31 cellular contexts compared by ENCODE assay signal in the genomic region with DNA sequence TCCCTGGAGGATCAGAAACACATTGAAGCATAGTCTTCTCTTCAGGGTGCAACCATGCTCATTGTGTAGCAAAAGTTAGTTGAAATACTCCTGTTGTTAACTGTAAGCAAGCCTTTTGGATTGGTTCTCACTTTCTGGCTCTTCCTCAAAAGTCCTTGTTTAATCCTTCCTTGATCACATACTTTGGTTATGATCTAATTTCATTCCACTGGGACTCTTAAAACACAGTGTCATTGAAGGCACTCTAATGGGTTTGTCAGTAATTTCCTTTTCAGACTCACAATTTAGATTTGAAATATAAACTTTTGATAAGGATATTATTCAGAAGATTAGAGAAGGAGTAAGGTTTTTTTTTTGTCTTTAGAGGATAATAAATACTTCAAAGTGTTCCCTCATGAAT.
DNase-seq lines count a peak whose midpoint lies in the region; ATAC-seq and TF ChIP-seq lines count a peak whose summit lies in the region.
"Had no signal": no experiment of that assay in that cellular context is flagged by ENCODE, and none has a peak within 500 bp of the region (broad histone marks: within the 10 kb centered on the region; RNA-seq: fewer than 3 reads in every experiment).

No MANE protein-coding gene starts in this region.

- ATAC-seq in HG03139 (IDR thresholded peaks at IDR 0.05; ENCODE audit: unreplicated experiment) = no peak
- ATAC-seq: K562, left lobe of liver, right lobe of liver had no signal

- no peak overlapping the region for H2BK12ac ChIP-seq in mesenchymal stem cell (ENCODE audit: low read length in 2 of 2)

- H3K27me3 Mint-ChIP-seq in HFFc6 (ENCODE audit: insufficient read depth) = no peaks in the 10 kb centered on the region
- H3K27me3 Mint-ChIP-seq: activated CD4-positive, alpha-beta memory T cell treated with anti-CD3 and anti-CD28 coated beads, Interleukin-2, amount 10 ng/mL, durations not matched to agents 7 days and 5 days; progenitor cell of endocrine pancreas had no signal

- H3K27ac ChIP-seq in mesenchymal stem cell (ENCODE audit: low read length, poor library complexity, severe bottlenecking) = no peak overlapping the region
- H3K27ac ChIP-seq: adrenal gland; BLaER1 treated with 17β-estradiol and CSF1 and Interleukin-3, amounts not matched to agents 10 nM and 100 nM; breast epithelium; right lobe of liver; thyroid gland had no signal

- H3K36me3 Mint-ChIP-seq in HFFc6 (ENCODE audit: low read depth) = no peaks in the 10 kb centered on the region

- H3K79me1 ChIP-seq in mesenchymal stem cell (replicated peaks; ENCODE audit: low read length, poor library complexity, severe bottlenecking) = no peaks in the 10 kb centered on the region

- H3K9me3 Mint-ChIP-seq in HFFc6 = no peaks in the 10 kb centered on the region

- H3K4me2 ChIP-seq in mesenchymal stem cell (ENCODE audit: low read length, poor library complexity, severe bottlenecking) = no peak overlapping the region
- H3K4me2 ChIP-seq: BLaER1 treated with 17β-estradiol and CSF1 and Interleukin-3, amounts not matched to agents 10 nM and 100 nM had no signal

- H3K4me3 ChIP-seq in AG09309 (ENCODE audit: control insufficient read depth, low read depth, low read length) = no peak overlapping the region
- no peak overlapping the region for H3K4me3 ChIP-seq in astrocyte of the cerebellum (ENCODE audit: low read depth, low read length)
- peak overlapping the region in 1 of 2 experiments; percentile 8 for H3K4me3 ChIP-seq in mesenchymal stem cell (ENCODE audit: insufficient read depth in 1 of 2, low read depth in 1 of 2, low read length in 2 of 2)
- H3K4me3 ChIP-seq: adrenal gland; BLaER1 treated with 17β-estradiol and CSF1 and Interleukin-3, amounts not matched to agents 10 nM and 100 nM; breast epithelium; K562; right lobe of liver; thyroid gland had no signal

- H2BK120ac ChIP-seq in mesenchymal stem cell (ENCODE audit: low read depth, low read length) = no peak overlapping the region

- no peak overlapping the region for H3K23ac ChIP-seq in mesenchymal stem cell (ENCODE audit: low read length in 2 of 2)

- DNase-seq in AG09309 (ENCODE audit: low read depth) = peak; percentile 18
- peak; percentile 38 for DNase-seq in HFFc6
- peak; percentile 11 for DNase-seq in astrocyte of the cerebellum (ENCODE audit: low read depth)
- peak; percentile 4 for DNase-seq in mesenchymal stem cell
- no peak for DNase-seq in stimulated activated CD4-positive, alpha-beta T cell treated with anti-CD3 and anti-CD28 coated beads, Interleukin-4, amount 100 ng/mL, for 1 hour
- no peak for DNase-seq in medulla oblongata (ENCODE audit: extremely low spot score)
- DNase-seq in G401 (ENCODE audit: low spot score) = no peak
- DNase-seq: ACHN; activated CD4-positive, alpha-beta memory T cell treated with anti-CD3 and anti-CD28 coated beads, Interleukin-2, amount 10 ng/mL, durations not matched to agents 7 days and 5 days; activated CD8-positive, alpha-beta memory T cell treated with anti-CD3 and anti-CD28 coated beads, Interleukin-2, amount 50 U/mL, for 4 hours; activated naive CD4-positive, alpha-beta T cell treated with Interleukin-2 at 50 U/mL for 16 hours; adrenal gland; Caco-2; DMS79; GOT3; immature natural killer cell; NCI-H1092 treated with DMSO at 0.1 percent for 48 hours; NCI-H1930; NCI-H2227 treated with DMSO at 0.1 percent for 48 hours; NCI-H69; right lobe of liver; Right ventricle myocardium superior; stimulated activated CD4-positive, alpha-beta T cell treated with anti-CD3 and anti-CD28 coated beads, Interleukin-12 subunit alpha, Interleukin-12 subunit beta, amount 100 ng/mL, for 4 hours; stimulated activated CD4-positive, alpha-beta T cell treated with anti-CD3 and anti-CD28 coated beads, Interleukin-2, amount 100 ng/mL, for 48 hours; thyroid gland had no signal

- H4K91ac ChIP-seq in mesenchymal stem cell (ENCODE audit: low read length) = no peak overlapping the region

- H3K27me3 ChIP-seq in mesenchymal stem cell (ENCODE audit: control insufficient read depth in 1 of 2, insufficient read depth in 1 of 2, low read length in 2 of 2) = no peaks in the 10 kb centered on the region
- H3K27me3 ChIP-seq: adrenal gland; BLaER1 treated with 17β-estradiol and CSF1 and Interleukin-3, amounts not matched to agents 10 nM and 100 nM; breast epithelium; right lobe of liver; thyroid gland had no signal

- H3K36me3 ChIP-seq in mesenchymal stem cell (ENCODE audit: control insufficient read depth in 1 of 2, insufficient read depth in 2 of 2, low read depth in 1 of 2, low read length in 2 of 2) = no peaks in the 10 kb centered on the region
- H3K36me3 ChIP-seq: adrenal gland; BLaER1 treated with 17β-estradiol and CSF1 and Interleukin-3, amounts not matched to agents 10 nM and 100 nM; breast epithelium; right lobe of liver; thyroid gland had no signal

- H3K9me3 ChIP-seq in mesenchymal stem cell (ENCODE audit: control insufficient read depth, low read length) = no peaks in the 10 kb centered on the region
- H3K9me3 ChIP-seq: adrenal gland; BLaER1 treated with 17β-estradiol and CSF1 and Interleukin-3, amounts not matched to agents 10 nM and 100 nM; breast epithelium; Caco-2; right lobe of liver; thyroid gland had no signal

- no peak overlapping the region for H2BK5ac ChIP-seq in mesenchymal stem cell (ENCODE audit: low read depth, low read length, poor library complexity, severe bottlenecking)

- peaks cover 30% of the 10 kb centered on the region for H3K4me1 Mint-ChIP-seq in HFFc6 (ENCODE audit: low read depth)
- H3K4me1 Mint-ChIP-seq: activated CD4-positive, alpha-beta memory T cell treated with anti-CD3 and anti-CD28 coated beads, Interleukin-2, amount 10 ng/mL, durations not matched to agents 7 days and 5 days; immature natural killer cell had no signal

- H4K8ac ChIP-seq in mesenchymal stem cell (ENCODE audit: low read length) = no peak overlapping the region

- H3K9ac ChIP-seq in mesenchymal stem cell (ENCODE audit: low read length) = no peak overlapping the region
- H3K9ac ChIP-seq: BLaER1 treated with 17β-estradiol and CSF1 and Interleukin-3, amounts not matched to agents 10 nM and 100 nM had no signal

- peak overlapping the region; percentile 22 for H3K27ac Mint-ChIP-seq in HFFc6
- H3K27ac Mint-ChIP-seq: activated CD4-positive, alpha-beta memory T cell treated with anti-CD3 and anti-CD28 coated beads, Interleukin-2, amount 10 ng/mL, durations not matched to agents 7 days and 5 days; immature natural killer cell; progenitor cell of endocrine pancreas had no signal

- H2AK5ac ChIP-seq in mesenchymal stem cell (ENCODE audit: low read length, severe bottlenecking) = no peak overlapping the region

- H3K4me1 ChIP-seq in mesenchymal stem cell (ENCODE audit: control insufficient read depth, insufficient read depth, low read depth, low read length) = no peaks in the 10 kb centered on the region
- H3K4me1 ChIP-seq: adrenal gland; BLaER1 treated with 17β-estradiol and CSF1 and Interleukin-3, amounts not matched to agents 10 nM and 100 nM; breast epithelium; Caco-2; right lobe of liver; thyroid gland had no signal

- H3K18ac ChIP-seq in mesenchymal stem cell (ENCODE audit: low read depth in 1 of 2, low read length in 2 of 2) = no peak overlapping the region

- no peak overlapping the region for H3K14ac ChIP-seq in mesenchymal stem cell (ENCODE audit: low read length in 2 of 2)

- TF ChIP-seq CTCF in AG09309 (IDR thresholded peaks at IDR 0.05; ENCODE audit: control insufficient read depth, insufficient read depth, low read depth, low read length, missing control alignments) (no peak), HFFc6 (IDR thresholded peaks at IDR 0.05) (no peak), astrocyte of the cerebellum (IDR thresholded peaks at IDR 0.05; ENCODE audit: low read depth, low read length, missing control alignments) (no peak)

- in situ Hi-C loops in astrocyte of the cerebellum (cut with HindIII; ENCODE audit: low sequenced_read_pairs) (no loop called here), G401 (cut with HindIII; ENCODE audit: low sequenced_read_pairs) (no loop called here)

- no peak overlapping the region for H2BK15ac ChIP-seq in mesenchymal stem cell (ENCODE audit: low read depth, poor library complexity, severe bottlenecking)

- H3K4me3 Mint-ChIP-seq in HFFc6 = peak overlapping the region; percentile 3; the same call in 1 of the 2 replicates
- H3K4me3 Mint-ChIP-seq: activated CD4-positive, alpha-beta memory T cell treated with anti-CD3 and anti-CD28 coated beads, Interleukin-2, amount 10 ng/mL, durations not matched to agents 7 days and 5 days; immature natural killer cell had no signal

- no peak overlapping the region for H3K4ac ChIP-seq in mesenchymal stem cell (ENCODE audit: low read depth in 1 of 2, low read length in 2 of 2)

- H2AFZ ChIP-seq in mesenchymal stem cell (ENCODE audit: low read depth, low read length) = no peak overlapping the region

Comparison
In these comparisons a context has a peak if more than half of its experiments do, and no peak if none do; other contexts are left out.
1. DNase-seq: peak in AG09309 (single experiment), HFFc6 (single experiment), astrocyte of the cerebellum (single experiment) and mesenchymal stem cell (single experiment); none in stimulated activated CD4-positive, alpha-beta T cell treated with anti-CD3 and anti-CD28 coated beads, Interleukin-4, amount 100 ng/mL, for 1 hour (single experiment), medulla oblongata (single experiment) and G401 (single experiment).